Comparison of ENCODE assay signal across 9 cellular contexts in genomic region chr1:46549697-46550681, GRCh38. TPM values are rescaled to one million over a fixed set of nuclear protein-coding genes. Genes with fewer than 3 reads are reported as not detected.
A peak's percentile ranks its signal among the peaks of the same experiment; 100 is the strongest.
DNase-seq lines count a peak whose midpoint lies in the region; ATAC-seq and TF ChIP-seq lines count a peak whose summit lies in the region.
"Had no signal": no experiment of that assay in that cellular context is flagged by ENCODE, and none has a peak within 500 bp of the region (broad histone marks: within the 10 kb centered on the region; RNA-seq: fewer than 3 reads in every experiment).

No MANE protein-coding gene starts in this region.

- POLR2A ChIA-PET in CD8-positive, alpha-beta memory T cell (lab: Charles Lee), result no interaction called here
- POLR2A ChIA-PET in IMR-90 (lab: Charles Lee; ENCODE audit: unreplicated experiment), result no interaction called here

- WGBS in IMR-90 (ENCODE audit: extremely low coverage in 2 of 2, insufficient read length in 1 of 2), 2 experiments, result 28% methylated on average over 4 of the region's 20 CpGs; no CpG with 5 or more reads in 1 of the 2 experiments

- H3K9me1 ChIP-seq in IMR-90 (ENCODE audit: insufficient read depth, low read length), result no peaks in the 10 kb centered on the region; the same call in 1 of the 2 replicates

- H3K27ac ChIP-seq in CD8-positive, alpha-beta memory T cell (ENCODE audit: low read depth, low read length), result peak overlapping the region; percentile 54
- no peak overlapping the region for H3K27ac ChIP-seq in IMR-90 (ENCODE audit: insufficient read depth, low read length)

- H3K9me3 ChIP-seq in CD8-positive, alpha-beta memory T cell (ENCODE audit: low read length), result no peaks in the 10 kb centered on the region
- H3K9me3 ChIP-seq in IMR-90 (ENCODE audit: control insufficient read depth, insufficient read depth, low read length), result no peaks in the 10 kb centered on the region

- H3K14ac ChIP-seq in IMR-90 (replicated peaks; ENCODE audit: low read depth, low read length), result no peak overlapping the region

- no peak for TF ChIP-seq POLR2A in IMR-90 (IDR thresholded peaks at IDR 0.05; ENCODE audit: low read depth, low read length)

- intact Hi-C loops in IMR-90 (cut with micrococcal nuclease), result loop anchor here (5.0 kb wide), 2 partner anchors 73 to 177 kb away; no protein-coding TSS in a partner anchor

- peak overlapping the region; percentile 89 to 98 (median 96) for H3K27ac Mint-ChIP-seq in CD8-positive, alpha-beta memory T cell

- no peak overlapping the region for H2BK5ac ChIP-seq in IMR-90 (ENCODE audit: low read depth, low read length, poor library complexity, severe bottlenecking)

- in situ Hi-C loops in IMR-90 (cut with MboI; ENCODE audit: low sequenced_read_pairs), result no loop called here

- H3K4ac ChIP-seq in IMR-90 (ENCODE audit: low read depth, low read length), result no peak overlapping the region

- H3K4me1 ChIP-seq in CD8-positive, alpha-beta memory T cell (ENCODE audit: insufficient read depth, low read length), result peaks cover 13% of the 10 kb centered on the region
- H3K4me1 ChIP-seq in IMR-90 (ENCODE audit: control insufficient read depth, insufficient read depth, low read length), result no peaks in the 10 kb centered on the region

- no peaks in the 10 kb centered on the region for H3K36me3 ChIP-seq in CD8-positive, alpha-beta memory T cell (ENCODE audit: insufficient read depth, low read length)
- no peaks in the 10 kb centered on the region for H3K36me3 ChIP-seq in IMR-90 (ENCODE audit: control insufficient read depth, insufficient read depth, low read length)

- DNase-seq in CD8-positive, alpha-beta memory T cell, result peak; percentile 53 to 88 (median 69)
- DNase-seq in IMR-90 (peak; percentile 46), fibroblast of the aortic adventitia (ENCODE audit: low read depth) (peak; percentile 23), putamen (ENCODE audit: low spot score) (no peak), left lobe of liver (ENCODE audit: low spot score) (no peak)
- peak; percentile 47 for DNase-seq in activated CD4-positive, alpha-beta T cell treated with anti-CD3 and anti-CD28 coated beads, Interleukin-2, amount 50 U/mL, for 1 hour
- peak; percentile 20 to 36 for DNase-seq in stimulated activated CD8-positive, alpha-beta memory T cell treated with anti-CD3 and anti-CD28 coated beads, Interleukin-7, amount 100 ng/mL, for 4 hours (ENCODE audit: low read depth in 2 of 2)

- H2BK15ac ChIP-seq in IMR-90 (ENCODE audit: low read depth, low read length), result no peak overlapping the region

- H2AFZ ChIP-seq in IMR-90 (replicated peaks; ENCODE audit: low read length, poor library complexity), result peak overlapping the region; percentile 43

- H3K4me1 Mint-ChIP-seq in CD8-positive, alpha-beta memory T cell, result peaks cover 16 to 24% (median 23%) of the 10 kb centered on the region in 3 donors

- H2AK5ac ChIP-seq in IMR-90 (ENCODE audit: low read depth, low read length), result no peak overlapping the region

- ATAC-seq in IMR-90 (ENCODE audit: low read depth) (no peak), GM19455 (IDR thresholded peaks at IDR 0.05; ENCODE audit: unreplicated experiment) (no peak), left lobe of liver (no peak)

- CTCF ChIA-PET in CD8-positive, alpha-beta memory T cell (lab: Charles Lee), result interaction anchor here (0.9 to 2.9 kb wide), 4 partner anchors 11 to 18 kb away, joined by 4 to 19 read pairs (median 6); a partner anchor contains a TSS
- CTCF ChIA-PET in IMR-90 (lab: Yijun Ruan, JAX), result no interaction called here

- TF ChIP-seq RAD21 in IMR-90 (IDR thresholded peaks at IDR 0.05; ENCODE audit: low read length), result no peak

- H3K27me3 ChIP-seq in CD8-positive, alpha-beta memory T cell (ENCODE audit: insufficient read depth, low read length, poor library complexity, severe bottlenecking), result no peaks in the 10 kb centered on the region
- peaks cover 57% of the 10 kb centered on the region for H3K27me3 ChIP-seq in IMR-90 (ENCODE audit: control insufficient read depth, insufficient read depth, low read length)

- no peak overlapping the region for H3K18ac ChIP-seq in IMR-90 (ENCODE audit: low read depth, low read length)

- H2BK120ac ChIP-seq in IMR-90 (ENCODE audit: low read depth, low read length), result no peak overlapping the region

- H3K4me3 Mint-ChIP-seq in CD8-positive, alpha-beta memory T cell, result peak overlapping the region; percentile 30 to 67 (median 57)

- TF ChIP-seq CTCF in IMR-90 (conservative IDR thresholded peaks at IDR 0.05; ENCODE audit: low read depth, low read length) (no peak), fibroblast of the aortic adventitia (IDR thresholded peaks at IDR 0.05; ENCODE audit: insufficient read depth, low read length) (no peak)

- H3K23ac ChIP-seq in IMR-90 (ENCODE audit: low read depth, low read length), result no peak overlapping the region

- H3K4me3 ChIP-seq in CD8-positive, alpha-beta memory T cell (ENCODE audit: low read length), result no peak overlapping the region
- H3K4me3 ChIP-seq in IMR-90 (ENCODE audit: insufficient read depth, low read depth, low read length) (no peak overlapping the region), fibroblast of the aortic adventitia (ENCODE audit: low read depth, low read length) (no peak overlapping the region)

- H2AK9ac ChIP-seq in IMR-90 (replicated peaks; ENCODE audit: low read depth, low read length, poor library complexity), result no peak overlapping the region

- no peak overlapping the region for H2BK20ac ChIP-seq in IMR-90 (ENCODE audit: low read depth, low read length)

- no TSS peak for BruUV-seq in IMR-90 (replicated peaks; lab: Mats Ljungman, UMichigan)

- H4K91ac ChIP-seq in IMR-90 (ENCODE audit: insufficient read depth, low read depth, low read length), result no peak overlapping the region

- H3K36me3 Mint-ChIP-seq in CD8-positive, alpha-beta memory T cell, result no peaks in the 10 kb centered on the region

- H3K9ac ChIP-seq in IMR-90 (ENCODE audit: low read depth, low read length), result no peak overlapping the region

- H3K27me3 Mint-ChIP-seq in CD8-positive, alpha-beta memory T cell, result peaks cover 18 to 32% of the 10 kb centered on the region in 2 donors

- no peaks in the 10 kb centered on the region for H3K9me3 Mint-ChIP-seq in CD8-positive, alpha-beta memory T cell

- H3K56ac ChIP-seq in IMR-90 (ENCODE audit: extremely low read depth, insufficient read depth, low read length), result no peak overlapping the region

- H3K4me2 ChIP-seq in IMR-90 (ENCODE audit: low read depth, low read length), result no peak overlapping the region

- H4K5ac ChIP-seq in IMR-90 (ENCODE audit: low read depth, low read length), result no peak overlapping the region

- no peaks in the 10 kb centered on the region for H4K20me1 ChIP-seq in IMR-90 (ENCODE audit: insufficient read depth, low read length)

- dilution Hi-C loops in IMR-90 (cut with HindIII; ENCODE audit: low sequenced_read_pairs, unreplicated experiment), result no loop called here

- H4K8ac ChIP-seq in IMR-90 (ENCODE audit: low read depth in 2 of 2, low read length in 2 of 2), result no peak overlapping the region

- H3K79me1 ChIP-seq in IMR-90 (ENCODE audit: low read depth in 1 of 2, low read length in 2 of 2), result no peaks in the 10 kb centered on the region

TF ChIP-seq in IMR-90, 13 proteins besides CTCF, POLR2A, EP300 and RAD21:
- no peak for TF ChIP-seq MAFK (IDR thresholded peaks at IDR 0.05; ENCODE audit: low read depth, low read length)
- no peak for TF ChIP-seq SMC3 (IDR thresholded peaks at IDR 0.05; ENCODE audit: low read depth, low read length)
- no peak for TF ChIP-seq RCOR1 (IDR thresholded peaks at IDR 0.05; ENCODE audit: insufficient replicate concordance, low read length)
- TF ChIP-seq FOS (IDR thresholded peaks at IDR 0.05; ENCODE audit: low read depth, low read length), result no peak
- TF ChIP-seq RFX5 (IDR thresholded peaks at IDR 0.05; ENCODE audit: low read depth, low read length), result no peak
- TF ChIP-seq CEBPB (IDR thresholded peaks at IDR 0.05; ENCODE audit: low read depth, low read length), result no peak
- no peak for TF ChIP-seq MXI1 (IDR thresholded peaks at IDR 0.05; ENCODE audit: borderline replicate concordance, low read depth, low read length)
- no peak for TF ChIP-seq ELK1 (IDR thresholded peaks at IDR 0.05; ENCODE audit: borderline replicate concordance, low read depth, low read length)
- TF ChIP-seq CHD1 (IDR thresholded peaks at IDR 0.05; ENCODE audit: low read depth, low read length), result no peak
- no peak for TF ChIP-seq USF2 (IDR thresholded peaks at IDR 0.05; ENCODE audit: low read depth, low read length)
- no peak for TF ChIP-seq MAZ (IDR thresholded peaks at IDR 0.05; ENCODE audit: borderline replicate concordance, low read depth, low read length)
- TF ChIP-seq NFE2L2 (IDR thresholded peaks at IDR 0.05; ENCODE audit: low read depth, low read length), result no peak
- TF ChIP-seq BHLHE40 (IDR thresholded peaks at IDR 0.05; ENCODE audit: low read depth, low read length), result no peak

RNA-seq across cellular contexts. Expression of gene KNCN, which starts 1.5 kb away (rescaled TPM):
- total RNA-seq in CD8-positive, alpha-beta memory T cell, result not detected
- polyA plus RNA-seq in CD8-positive, alpha-beta memory T cell, result not detected
- total RNA-seq in IMR-90 (2012; rRNA removed), result not detected in 2 replicates
- not detected in 2 replicates for polyA plus RNA-seq in IMR-90 (2012; rRNA removed)
- polyA plus RNA-seq in IMR-90 (2012; cell fraction: cytosol; rRNA removed), result not detected in 2 replicates
- polyA plus RNA-seq in IMR-90 (2012; cell fraction: nucleus; rRNA removed; ENCODE audit: low replicate concordance), result not detected in 2 replicates
- total RNA-seq in fibroblast of the aortic adventitia (ENCODE audit: low replicate concordance), result not detected in 2 replicates
- total RNA-seq in left lobe of liver, result not detected
- total RNA-seq: aorta had no signal

RNA-seq across cellular contexts. Expression of gene MKNK1, which starts 54.1 kb away (rescaled TPM):
- total RNA-seq in CD8-positive, alpha-beta memory T cell, result 10 to 100 TPM; 27.9 to 32.4 TPM
- polyA plus RNA-seq in CD8-positive, alpha-beta memory T cell, result 39.0 TPM
- total RNA-seq in IMR-90 (2012; rRNA removed) (14.3 and 16.4 TPM in 2 replicates), fibroblast of the aortic adventitia (ENCODE audit: low replicate concordance) (15.4 and 17.7 TPM in 2 replicates), left lobe of liver (18.9 TPM)
- polyA plus RNA-seq in IMR-90 (2012; rRNA removed), result 32.9 and 35.2 TPM in 2 replicates
- polyA plus RNA-seq in IMR-90 (2012; cell fraction: cytosol; rRNA removed), result 19.1 and 20.7 TPM in 2 replicates
- 196 and 231 TPM in 2 replicates for polyA plus RNA-seq in IMR-90 (2012; cell fraction: nucleus; rRNA removed; ENCODE audit: low replicate concordance)

Comparison
In these comparisons a context has a peak if more than half of its experiments do, and no peak if none do; other contexts are left out.
1. DNase-seq: peak in CD8-positive, alpha-beta memory T cell (5 of 5), IMR-90 (single experiment), activated CD4-positive, alpha-beta T cell treated with anti-CD3 and anti-CD28 coated beads, Interleukin-2, amount 50 U/mL, for 1 hour (single experiment), fibroblast of the aortic adventitia (single experiment) and stimulated activated CD8-positive, alpha-beta memory T cell treated with anti-CD3 and anti-CD28 coated beads, Interleukin-7, amount 100 ng/mL, for 4 hours (2 of 2); none in putamen (single experiment) and left lobe of liver (single experiment).